ENCODE assay signal across 8 cellular contexts in the genomic region with DNA sequence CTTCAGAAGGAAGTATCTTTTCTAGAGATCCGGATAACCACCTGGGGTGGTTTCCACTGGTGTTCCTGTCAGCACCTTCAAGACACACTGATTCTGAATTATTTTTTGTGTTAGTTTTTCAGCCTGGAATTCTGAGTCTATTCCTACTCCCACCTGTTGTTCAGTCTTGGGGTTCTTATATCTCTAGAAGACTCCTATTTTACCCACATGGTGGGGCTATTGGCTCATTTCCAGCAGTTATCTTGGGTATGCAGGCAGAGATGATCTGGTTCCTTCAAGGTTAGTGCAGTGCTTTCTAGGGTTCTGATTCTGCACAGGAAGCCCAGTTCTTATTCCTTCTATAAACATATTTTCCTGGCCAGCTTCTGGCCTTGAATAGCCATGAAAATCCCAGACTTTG.
DNase-seq lines count a peak whose midpoint lies in the region; ATAC-seq and TF ChIP-seq lines count a peak whose summit lies in the region.

No MANE protein-coding gene starts in this region.

- no peak overlapping the region for H3K27ac ChIP-seq in DOHH2 (ENCODE audit: low read depth, low read length)

- no peaks in the 10 kb centered on the region for H3K36me3 ChIP-seq in DOHH2 (ENCODE audit: control insufficient read depth, low read length)

- H4K20me1 ChIP-seq in DOHH2 (ENCODE audit: control insufficient read depth, insufficient read depth, low read depth, low read length), result no peaks in the 10 kb centered on the region

- 0 out of 2 replicates have a peak, but pooled peaks cover 3% of the 10 kb centered on the region for H3K27me3 ChIP-seq in DOHH2 (ENCODE audit: control insufficient read depth, low read length)

- H3K4me3 Mint-ChIP-seq in brain (no peak overlapping the region), nephron progenitor cell (no peak overlapping the region)

- no peaks in the 10 kb centered on the region for H3K79me2 ChIP-seq in DOHH2 (ENCODE audit: control insufficient read depth, low read length)

- H3K27me3 Mint-ChIP-seq in brain (peaks cover 8% of the 10 kb centered on the region), nephron progenitor cell (ENCODE audit: low read depth, poor library complexity) (peaks cover 6% of the 10 kb centered on the region)

- H3K4me2 ChIP-seq in DOHH2 (ENCODE audit: low read length), result no peak overlapping the region

- peaks cover 15% of the 10 kb centered on the region for H3K4me1 Mint-ChIP-seq in brain
- peaks cover 5% of the 10 kb centered on the region for H3K4me1 Mint-ChIP-seq in nephron progenitor cell

- no peaks in the 10 kb centered on the region for H3K36me3 Mint-ChIP-seq in brain
- no peaks in the 10 kb centered on the region for H3K36me3 Mint-ChIP-seq in nephron progenitor cell (ENCODE audit: low read depth)

- peak; percentile 43 for TF ChIP-seq CTCF in DOHH2 (IDR thresholded peaks at IDR 0.05; ENCODE audit: low read depth, low read length, poor library complexity, severe bottlenecking)
- TF ChIP-seq CTCF in HFF-Myc (IDR thresholded peaks at IDR 0.05; ENCODE audit: low read depth, low read length, missing control alignments), result no peak
- peak; percentile 63 to 79 for TF ChIP-seq CTCF in brain (conservative IDR thresholded peaks at IDR 0.05)
- TF ChIP-seq CTCF in nephron progenitor cell (IDR thresholded peaks at IDR 0.05), result peak; percentile 73

- no peak overlapping the region for H3K27ac Mint-ChIP-seq in brain
- no peak overlapping the region for H3K27ac Mint-ChIP-seq in nephron progenitor cell

- peaks cover 0 to 8% (median 2%) of the 10 kb centered on the region in 5 experiments for H3K9me3 Mint-ChIP-seq in brain
- H3K9me3 Mint-ChIP-seq in nephron progenitor cell, result no peaks in the 10 kb centered on the region

- no peaks in the 10 kb centered on the region for H3K4me1 ChIP-seq in DOHH2 (ENCODE audit: control insufficient read depth, low read length)

- DNase-seq in HFF-Myc (ENCODE audit: extremely low read depth, low read depth) (peak; percentile 7), OCI-M1 (lab: John Stamatoyannopoulos, UW) (peak; percentile 86), nephron progenitor cell (peak; percentile 44), mesenteric fat pad (ENCODE audit: low spot score) (no peak)

- H3K9me3 ChIP-seq in DOHH2 (ENCODE audit: control insufficient read depth, insufficient read depth, low read length), result no peaks in the 10 kb centered on the region

- ATAC-seq in HG02571 (IDR thresholded peaks at IDR 0.05; ENCODE audit: unreplicated experiment), result no peak
- ATAC-seq in HG03571 (IDR thresholded peaks at IDR 0.05; ENCODE audit: unreplicated experiment), result no peak

- H3K4me3 ChIP-seq in DOHH2 (ENCODE audit: low read length) (no peak overlapping the region), HFF-Myc (replicated peaks; ENCODE audit: low read depth, low read length) (no peak overlapping the region)

- no peaks in the 10 kb centered on the region for H3F3A ChIP-seq in DOHH2 (ENCODE audit: control insufficient read depth, insufficient read depth)

- no peaks in the 10 kb centered on the region for H3K9me2 ChIP-seq in DOHH2 (replicated peaks; ENCODE audit: control insufficient read depth, low read length)
